Comparison of ENCODE assay signal across 23 cellular contexts in genomic region chr21:46675595-46676280, GRCh38.
"Had no signal": no experiment of that assay in that cellular context is flagged by ENCODE, and none has a peak within 500 bp of the region (broad histone marks: within the 10 kb centered on the region; RNA-seq: fewer than 3 reads in every experiment).

No MANE protein-coding gene starts in this region.

- H3K27ac Mint-ChIP-seq: activated CD8-positive, alpha-beta T cell treated with anti-CD3 and anti-CD28 coated beads for 36 hours; activated naive CD4-positive, alpha-beta T cell treated with anti-CD3 and anti-CD28 coated beads for 36 hours; activated T-helper 17 cell treated with anti-CD3 and anti-CD28 coated beads, Interleukin-2, amount 50 U/mL, for 72 hours; dendritic cell treated with granulocyte-macrophage colony-stimulating factor and Interleukin-4, amounts not matched to agents 40 ng/mL and 50 ng/mL, for 4 days; stimulated activated naive CD8-positive, alpha-beta T cell treated with anti-CD3 and anti-CD28 coated beads, Interleukin-15, amount 100 ng/mL, for 72 hours; WTC11 had no signal

- FAIRE-seq: astrocyte, keratinocyte, small intestine had no signal

- H3K4me1 Mint-ChIP-seq: activated T-helper 17 cell treated with anti-CD3 and anti-CD28 coated beads, Interleukin-2, amount 50 U/mL, for 72 hours; stimulated activated naive CD8-positive, alpha-beta T cell treated with anti-CD3 and anti-CD28 coated beads, Interleukin-15, amount 100 ng/mL, for 72 hours had no signal

- H3K36me3 Mint-ChIP-seq: WTC11 had no signal

- H3K4me1 ChIP-seq: prostate gland, right atrium auricular region, suprapubic skin, transverse colon, vagina had no signal

- H3K9me3 ChIP-seq: prostate gland, right atrium auricular region, suprapubic skin, transverse colon, vagina had no signal

- H3K4me3 Mint-ChIP-seq: activated CD8-positive, alpha-beta T cell treated with anti-CD3 and anti-CD28 coated beads for 36 hours; activated naive CD4-positive, alpha-beta T cell treated with anti-CD3 and anti-CD28 coated beads for 36 hours; activated T-helper 17 cell treated with anti-CD3 and anti-CD28 coated beads, Interleukin-2, amount 50 U/mL, for 72 hours; dendritic cell treated with granulocyte-macrophage colony-stimulating factor and Interleukin-4, amounts not matched to agents 40 ng/mL and 50 ng/mL, for 4 days; stimulated activated naive CD8-positive, alpha-beta T cell treated with anti-CD3 and anti-CD28 coated beads, Interleukin-15, amount 100 ng/mL, for 72 hours; WTC11 had no signal

- H3K27ac ChIP-seq: foreskin keratinocyte, prostate gland, right atrium auricular region, suprapubic skin, transverse colon, vagina had no signal

- H3K27me3 ChIP-seq: foreskin keratinocyte, right atrium auricular region, suprapubic skin, vagina had no signal

- DNase-seq: activated CD4-positive, alpha-beta T cell treated with anti-CD3 and anti-CD28 coated beads for 4 hours; activated CD8-positive, alpha-beta T cell treated with anti-CD3 and anti-CD28 coated beads for 36 hours; activated naive CD4-positive, alpha-beta T cell treated with anti-CD3 and anti-CD28 coated beads for 36 hours; activated T-cell treated with anti-CD3 and anti-CD28 coated beads, Interleukin-2, amount 50 U/mL, for 1 hour; effector CD8-positive, alpha-beta T cell; head of caudate nucleus; small intestine; stimulated activated CD4-positive, alpha-beta T cell treated with anti-CD3 and anti-CD28 coated beads, Interleukin-15, amount 100 ng/mL, for 24 hours; stimulated activated CD4-positive, alpha-beta T cell treated with anti-CD3 and anti-CD28 coated beads, Interleukin-4, amount 100 ng/mL, for 1 hour; stimulated activated naive CD8-positive, alpha-beta T cell treated with anti-CD3 and anti-CD28 coated beads, Interleukin-15, amount 100 ng/mL, for 72 hours; transverse colon had no signal

- H3K36me3 ChIP-seq: prostate gland, right atrium auricular region, suprapubic skin, transverse colon, vagina had no signal

- H3K4me3 ChIP-seq: lung, prostate gland, right atrium auricular region, suprapubic skin, transverse colon, vagina had no signal

- H3K9me3 Mint-ChIP-seq: activated CD8-positive, alpha-beta T cell treated with anti-CD3 and anti-CD28 coated beads for 36 hours; activated naive CD4-positive, alpha-beta T cell treated with anti-CD3 and anti-CD28 coated beads for 36 hours; activated T-helper 17 cell treated with anti-CD3 and anti-CD28 coated beads, Interleukin-2, amount 50 U/mL, for 72 hours; dendritic cell treated with granulocyte-macrophage colony-stimulating factor and Interleukin-4, amounts not matched to agents 40 ng/mL and 50 ng/mL, for 4 days; stimulated activated naive CD8-positive, alpha-beta T cell treated with anti-CD3 and anti-CD28 coated beads, Interleukin-15, amount 100 ng/mL, for 72 hours; WTC11 had no signal

- ATAC-seq: activated CD8-positive, alpha-beta T cell treated with anti-CD3 and anti-CD28 coated beads for 36 hours; activated T-helper 17 cell treated with anti-CD3 and anti-CD28 coated beads, Interleukin-2, amount 50 U/mL, for 72 hours; esophagus mucosa; foreskin keratinocyte; stimulated activated naive CD8-positive, alpha-beta T cell treated with anti-CD3 and anti-CD28 coated beads, Interleukin-15, amount 100 ng/mL, for 72 hours; WTC11 had no signal

- H3K27me3 Mint-ChIP-seq: activated CD8-positive, alpha-beta T cell treated with anti-CD3 and anti-CD28 coated beads for 36 hours; stimulated activated naive CD8-positive, alpha-beta T cell treated with anti-CD3 and anti-CD28 coated beads, Interleukin-15, amount 100 ng/mL, for 72 hours had no signal
